22 cellular contexts compared by ENCODE assay signal in the genomic region with DNA sequence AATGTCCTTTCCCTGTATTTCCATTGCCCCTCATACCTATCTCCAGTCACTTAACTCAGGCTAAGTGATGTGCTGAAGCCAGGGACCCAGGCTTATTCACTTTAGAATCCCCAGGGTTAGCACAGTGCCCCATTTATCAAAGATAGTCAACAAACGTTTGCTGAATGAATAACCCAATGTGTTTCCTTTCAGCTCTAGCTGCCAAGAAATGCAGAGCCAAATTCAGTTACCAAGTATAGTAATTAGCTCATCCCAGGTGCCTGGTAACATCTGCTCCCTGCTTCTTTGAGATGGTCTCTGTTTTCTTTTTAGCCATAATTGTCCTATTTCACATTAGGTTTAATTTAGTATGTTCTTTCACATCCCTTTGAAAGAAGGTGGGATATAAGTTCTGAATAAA.
DNase-seq lines count a peak whose midpoint lies in the region; ATAC-seq lines count a peak whose summit lies in the region.
"Had no signal": no experiment of that assay in that cellular context is flagged by ENCODE, and none has a peak within 500 bp of the region (broad histone marks: within the 10 kb centered on the region; RNA-seq: fewer than 3 reads in every experiment).

No MANE protein-coding gene starts in this region.

- ATAC-seq in sciatic nerve (peak; percentile 86), GM21381 (IDR thresholded peaks at IDR 0.05; ENCODE audit: unreplicated experiment) (no peak), GM19455 (IDR thresholded peaks at IDR 0.05; ENCODE audit: unreplicated experiment) (no peak)
- ATAC-seq: A549; activated naive CD8-positive, alpha-beta T cell treated with anti-CD3 and anti-CD28 coated beads, Interleukin-2, amount 50 U/mL, for 24 hours; body of pancreas; GM23338 had no signal

- DNase-seq in NCI-H82 (lab: John Stamatoyannopoulos, UW) (peak; percentile 7), NCI-H82 treated with DMSO at 0.1 percent for 48 hours (lab: John Stamatoyannopoulos, UW; ENCODE audit: unreplicated experiment) (no peak), NCI-H446 (lab: John Stamatoyannopoulos, UW) (peak; percentile 71 to 88), dermis blood vessel endothelial cell (peak; percentile 80), sciatic nerve (ENCODE audit: low spot score) (no peak), HUDEP-2 (lab: John Stamatoyannopoulos, UW; ENCODE audit: unreplicated experiment in 76 of 76) (no peak)
- DNase-seq: activated CD4-positive, alpha-beta memory T cell treated with anti-CD3 and anti-CD28 coated beads for 36 hours; activated effector memory CD4-positive, alpha-beta T cell treated with Interleukin-2 at 50 U/mL for 16 hours; activated naive CD8-positive, alpha-beta T cell treated with anti-CD3 and anti-CD28 coated beads, Interleukin-2, amount 50 U/mL, for 24 hours; BE2C; body of pancreas; DND-41; mammary epithelial cell; NCI-H1092 treated with DMSO at 0.1 percent for 48 hours; NCI-H510A; stimulated activated CD4-positive, alpha-beta T cell treated with anti-CD3 and anti-CD28 coated beads, Interleukin-12 subunit alpha, Interleukin-12 subunit beta, amount 100 ng/mL, for 4 hours; stomach; trophoblast cell had no signal

- intact Hi-C loops in sciatic nerve (cut with DNase I) = no loop called here

Comparison
In these comparisons a context has a peak if more than half of its experiments do, and no peak if none do; other contexts are left out.
1. DNase-seq: peak in NCI-H82 (single experiment), NCI-H446 (2 of 2) and dermis blood vessel endothelial cell (single experiment); none in NCI-H82 treated with DMSO at 0.1 percent for 48 hours (single experiment), sciatic nerve (single experiment) and HUDEP-2 (0 of 76).